ENCODE assay signal across 12 cellular contexts in the genomic region with DNA sequence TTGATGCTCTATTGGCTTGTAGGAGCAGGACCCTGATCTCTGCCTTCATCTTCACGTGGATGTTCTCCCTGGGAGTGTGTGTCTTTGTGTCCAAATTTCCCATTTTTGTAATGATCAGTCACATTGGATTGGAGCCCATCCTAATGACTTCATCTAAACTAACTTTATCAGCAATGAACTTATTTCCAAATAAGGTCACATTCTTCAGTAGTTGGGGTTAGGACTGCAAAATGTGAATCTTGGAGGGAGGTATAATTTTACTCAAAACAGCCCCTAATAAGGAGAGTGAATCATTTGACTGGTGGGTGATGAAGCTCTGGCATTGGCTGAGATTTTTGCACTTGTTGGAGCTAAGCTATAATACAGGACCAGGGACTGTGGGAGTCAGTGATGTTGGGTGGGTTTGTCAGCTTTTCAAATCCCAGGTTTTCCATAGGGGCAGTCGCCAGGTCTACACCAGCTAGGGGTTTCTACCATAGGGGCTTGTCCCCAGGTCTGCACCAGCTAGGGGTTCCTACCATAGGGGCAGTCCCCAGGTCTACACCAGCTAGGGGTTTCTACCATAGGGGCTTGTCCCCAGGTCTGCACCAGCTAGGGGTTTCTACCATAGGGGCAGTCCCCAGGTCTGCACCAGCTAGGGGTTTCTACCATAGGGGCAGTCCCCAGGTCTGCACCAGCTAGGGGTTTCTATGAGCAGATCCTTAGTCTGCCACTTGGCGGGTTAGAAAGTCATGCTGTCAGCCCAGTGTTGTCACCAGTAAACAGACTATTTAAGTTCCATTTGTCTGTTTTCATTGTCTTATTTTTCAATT.
DNase-seq lines count a peak whose midpoint lies in the region; ATAC-seq and TF ChIP-seq lines count a peak whose summit lies in the region.
"Had no signal": no experiment of that assay in that cellular context is flagged by ENCODE, and none has a peak within 500 bp of the region (broad histone marks: within the 10 kb centered on the region; RNA-seq: fewer than 3 reads in every experiment).

No MANE protein-coding gene starts in this region.

- H3K36me3 Mint-ChIP-seq in stimulated activated naive B cell treated with anti-CD40 and anti-IgM and Interleukin-4, amounts not matched to agents 10 μg/mL and 1 μg/mL and 100 μg/mL, for 72 hours = no peaks in the 10 kb centered on the region

- DNase-seq in activated T-cell treated with anti-CD3 and anti-CD28 coated beads for 24 hours (ENCODE audit: low read depth) = peak; percentile 55
- DNase-seq in activated T-cell treated with anti-CD3 and anti-CD28 coated beads for 4 hours = no peak
- DNase-seq in activated CD4-positive, CD25-positive, alpha-beta regulatory T cell treated with anti-CD3 and anti-CD28 coated beads, Interleukin-2, amount 50 U/mL, for 16 hours (ENCODE audit: low read depth, low spot score) = peak; percentile 0
- peak; percentile 76 for DNase-seq in stimulated activated naive B cell treated with anti-CD40 and anti-IgM and Interleukin-4, amounts not matched to agents 10 μg/mL and 1 μg/mL and 100 μg/mL, for 72 hours
- DNase-seq in GM13977 (ENCODE audit: low spot score) = no peak
- no peak for DNase-seq in lower lobe of right lung
- DNase-seq in mucosa of descending colon = no peak
- DNase-seq: foreskin fibroblast, SW 1271 had no signal

- no peaks in the 10 kb centered on the region for H3K36me3 ChIP-seq in lower lobe of right lung
- no peaks in the 10 kb centered on the region for H3K36me3 ChIP-seq in mucosa of descending colon (ENCODE audit: low read depth)

- peaks cover 1 to 5% of the 10 kb centered on the region in 2 donors for H3K9me3 Mint-ChIP-seq in stimulated activated naive B cell treated with anti-CD40 and anti-IgM and Interleukin-4, amounts not matched to agents 10 μg/mL and 1 μg/mL and 100 μg/mL, for 72 hours

- no peak overlapping the region for H3K4me3 ChIP-seq in lower lobe of right lung
- no peak overlapping the region for H3K4me3 ChIP-seq in mucosa of descending colon
- H3K4me3 ChIP-seq: coronary artery had no signal

- H3K4me1 Mint-ChIP-seq in stimulated activated naive B cell treated with anti-CD40 and anti-IgM and Interleukin-4, amounts not matched to agents 10 μg/mL and 1 μg/mL and 100 μg/mL, for 72 hours = peaks cover 6 to 9% of the 10 kb centered on the region in 2 donors

- in situ Hi-C loops in GM13977 (cut with MboI; ENCODE audit: low pct_unique_long_range_greater_than_20kb, low sequenced_read_pairs, unreplicated experiment) = no loop called here

- peak overlapping the region; percentile 27 for H3K27ac Mint-ChIP-seq in stimulated activated naive B cell treated with anti-CD40 and anti-IgM and Interleukin-4, amounts not matched to agents 10 μg/mL and 1 μg/mL and 100 μg/mL, for 72 hours

- no peaks in the 10 kb centered on the region for H3K27me3 ChIP-seq in lower lobe of right lung (ENCODE audit: low read depth)

- no peaks in the 10 kb centered on the region for H3K9me3 ChIP-seq in lower lobe of right lung
- H3K9me3 ChIP-seq in mucosa of descending colon = no peaks in the 10 kb centered on the region

- no peak for TF ChIP-seq CTCF in GM13977 (IDR thresholded peaks at IDR 0.05; ENCODE audit: extremely low read depth, insufficient read depth, missing control alignments)
- TF ChIP-seq CTCF in lower lobe of right lung (IDR thresholded peaks at IDR 0.05) = no peak
- no peak for TF ChIP-seq CTCF in mucosa of descending colon (IDR thresholded peaks at IDR 0.05)

- peaks cover 6 to 8% of the 10 kb centered on the region in 2 donors for H3K27me3 Mint-ChIP-seq in stimulated activated naive B cell treated with anti-CD40 and anti-IgM and Interleukin-4, amounts not matched to agents 10 μg/mL and 1 μg/mL and 100 μg/mL, for 72 hours

- H3K4me3 Mint-ChIP-seq in stimulated activated naive B cell treated with anti-CD40 and anti-IgM and Interleukin-4, amounts not matched to agents 10 μg/mL and 1 μg/mL and 100 μg/mL, for 72 hours = peak overlapping the region in 1 of 2 donors; percentile 6

- intact Hi-C loops in lower lobe of right lung (cut with DNase I) (no loop called here), mucosa of descending colon (cut with DNase I, micrococcal nuclease) (no loop called here)

- ATAC-seq in HG02763 (IDR thresholded peaks at IDR 0.05; ENCODE audit: unreplicated experiment) (peak; percentile 66), lower lobe of right lung (no peak), mucosa of descending colon (no peak)
- ATAC-seq in stimulated activated naive B cell treated with anti-CD40 and anti-IgM and Interleukin-4, amounts not matched to agents 10 μg/mL and 1 μg/mL and 100 μg/mL, for 72 hours (replicated peaks) = peak; percentile 66 to 91

- H3K27ac ChIP-seq in lower lobe of right lung = no peak overlapping the region
- H3K27ac ChIP-seq: coronary artery, HL-60 had no signal

- no peaks in the 10 kb centered on the region for H3K4me1 ChIP-seq in lower lobe of right lung
- H3K4me1 ChIP-seq in mucosa of descending colon (ENCODE audit: low read depth) = no peaks in the 10 kb centered on the region

Comparison
In these comparisons a context has a peak if more than half of its experiments do, and no peak if none do; other contexts are left out.
1. DNase-seq: peak in activated T-cell treated with anti-CD3 and anti-CD28 coated beads for 24 hours (single experiment), activated CD4-positive, CD25-positive, alpha-beta regulatory T cell treated with anti-CD3 and anti-CD28 coated beads, Interleukin-2, amount 50 U/mL, for 16 hours (single experiment) and stimulated activated naive B cell treated with anti-CD40 and anti-IgM and Interleukin-4, amounts not matched to agents 10 μg/mL and 1 μg/mL and 100 μg/mL, for 72 hours (single experiment); none in activated T-cell treated with anti-CD3 and anti-CD28 coated beads for 4 hours (single experiment), GM13977 (single experiment), lower lobe of right lung (single experiment) and mucosa of descending colon (0 of 3).
2. ATAC-seq: peak in HG02763 (single experiment) and stimulated activated naive B cell treated with anti-CD40 and anti-IgM and Interleukin-4, amounts not matched to agents 10 μg/mL and 1 μg/mL and 100 μg/mL, for 72 hours (2 of 2); none in lower lobe of right lung (0 of 2) and mucosa of descending colon (single experiment).